In genomic region chr16:11915644-11916523, GRCh38 we compare ENCODE assay signal across 8 cellular contexts. TPM values are rescaled to one million over a fixed set of nuclear protein-coding genes. Genes with fewer than 3 reads are reported as not detected.
A peak's percentile ranks its signal among the peaks of the same experiment; 100 is the strongest.
DNase-seq lines count a peak whose midpoint lies in the region; ATAC-seq and TF ChIP-seq lines count a peak whose summit lies in the region.

TSS of gene GSPT1 (minus strand) at chr16:11915956. CDS start at chr16:11915720, 236 bp downstream.

- no peak for TF ChIP-seq CTCF in CD4-positive, alpha-beta T cell (IDR thresholded peaks at IDR 0.05)
- TF ChIP-seq CTCF in dorsolateral prefrontal cortex (IDR thresholded peaks at IDR 0.05 in 54 of 56, conservative IDR thresholded peaks at IDR 0.05 in 2 of 56; ENCODE audit: low read depth in 1 of 56, partially characterized antibody in 56 of 56) (peak in 39 of 56 donors; percentile 7 to 50 (median 30)), right lobe of liver (IDR thresholded peaks at IDR 0.05) (peak in 1 of 4 donors; percentile 26)

- H3K4me3 ChIP-seq in dorsolateral prefrontal cortex (peak within 1 kb of the TSS; percentile 63 to 97 (median 83)), right lobe of liver (peak within 1 kb of the TSS; percentile 86 to 93 (median 86))

- 8% methylated on average over 5 of the region's 84 CpGs for WGBS in right lobe of liver (ENCODE audit: insufficient coverage, low coverage, low lambda C conversion rate, missing lambda C conversion rate)

- no peaks in the 10 kb centered on the region for H3K27me3 ChIP-seq in CD4-positive, alpha-beta T cell (ENCODE audit: control insufficient read depth, insufficient read depth, low read length)
- no peaks in the 10 kb centered on the region for H3K27me3 ChIP-seq in dorsolateral prefrontal cortex
- no peaks in the 10 kb centered on the region for H3K27me3 ChIP-seq in right lobe of liver

- H3K4me1 Mint-ChIP-seq in CD4-positive, alpha-beta T cell (ENCODE audit: low read depth), result peaks cover 33% of the 10 kb centered on the region
- peaks cover 34% of the 10 kb centered on the region for H3K4me1 Mint-ChIP-seq in activated CD4-positive, alpha-beta memory T cell treated with anti-CD3 and anti-CD28 coated beads for 36 hours (ENCODE audit: low read depth)

- peak within 1 kb of the TSS; percentile 86 for H3K27ac ChIP-seq in CD4-positive, alpha-beta T cell (ENCODE audit: low read depth, low read length)
- H3K27ac ChIP-seq in dorsolateral prefrontal cortex (peak within 1 kb of the TSS; percentile 69 to 97 (median 90)), right lobe of liver (peak within 1 kb of the TSS; percentile 75 to 89 (median 78))

- no peaks in the 10 kb centered on the region for H3K9me3 ChIP-seq in CD4-positive, alpha-beta T cell (ENCODE audit: control insufficient read depth, low read length)
- no peaks in the 10 kb centered on the region for H3K9me3 ChIP-seq in right lobe of liver

- intact Hi-C loops in CD4-positive, alpha-beta T cell (cut with DNase I, micrococcal nuclease), result loop anchor here in 1 of 2 experiments (1.0 to 10.0 kb wide), 6 partner anchors 60 to 974 kb away; partner anchors contain the start of genes CLEC16A, DEXI, RSL1D1 and SNX29
- intact Hi-C loops in activated CD4-positive, alpha-beta memory T cell treated with anti-CD3 and anti-CD28 coated beads for 36 hours (cut with micrococcal nuclease), result loop anchor here (1.0 to 5.0 kb wide), 4 partner anchors 15 to 974 kb away; partner anchors contain the start of genes CLEC16A, DEXI, SNX29 and TXNDC11
- intact Hi-C loops in dorsolateral prefrontal cortex (cut with DNase I) (loop anchor here (2.0 to 10.0 kb wide), 6 partner anchors 61 to 974 kb away; partner anchors contain the start of genes RSL1D1 (in 2 of the 2), SNX29 (in 2 of the 2), CLEC16A (in 1 of the 2) and DEXI (in 1 of the 2)), right lobe of liver (cut with DNase I) (no loop called here)

- H3K27me3 Mint-ChIP-seq in CD4-positive, alpha-beta T cell, result no peaks in the 10 kb centered on the region
- peaks cover 4% of the 10 kb centered on the region for H3K27me3 Mint-ChIP-seq in activated CD4-positive, alpha-beta memory T cell treated with anti-CD3 and anti-CD28 coated beads for 36 hours

- no peaks in the 10 kb centered on the region for H3K9me3 Mint-ChIP-seq in CD4-positive, alpha-beta T cell
- H3K9me3 Mint-ChIP-seq in activated CD4-positive, alpha-beta memory T cell treated with anti-CD3 and anti-CD28 coated beads for 36 hours, result no peaks in the 10 kb centered on the region

- no peaks in the 10 kb centered on the region for H3K36me3 ChIP-seq in right lobe of liver

- CTCF ChIA-PET in CD4-positive, alpha-beta T cell (lab: Charles Lee), result interaction anchor here (0.6 to 1.5 kb wide), 2 partner anchors 61 to 119 kb away, joined by 3 to 4 read pairs; partner anchors contain the start of genes SNX29 and ZC3H7A
- CTCF ChIA-PET in activated CD4-positive, alpha-beta memory T cell treated with anti-CD3 and anti-CD28 coated beads for 36 hours (lab: Charles Lee), result interaction anchor here (0.7 to 1.5 kb wide), 3 partner anchors 61 to 152 kb away, joined by 3 to 9 read pairs (median 7); partner anchors contain the start of gene SNX29

- H3K4me3 Mint-ChIP-seq in CD4-positive, alpha-beta T cell, result peak within 1 kb of the TSS; percentile 98
- peak within 1 kb of the TSS; percentile 95 for H3K4me3 Mint-ChIP-seq in activated CD4-positive, alpha-beta memory T cell treated with anti-CD3 and anti-CD28 coated beads for 36 hours

- ATAC-seq in CD4-positive, alpha-beta T cell (ENCODE audit: poor library complexity), result peak; percentile 84
- ATAC-seq in GM19397 (IDR thresholded peaks at IDR 0.05; ENCODE audit: unreplicated experiment), result peak; percentile 88
- peak; percentile 87 for ATAC-seq in HG03571 (IDR thresholded peaks at IDR 0.05; ENCODE audit: unreplicated experiment)
- ATAC-seq in right lobe of liver, result peak; percentile 92 to 98 (median 95)

- POLR2A ChIA-PET in CD4-positive, alpha-beta T cell (lab: Charles Lee), result interaction anchor here (0.6 to 1.7 kb wide), 14 partner anchors 9 to 974 kb away, joined by 3 to 13 read pairs (median 4); partner anchors contain the start of genes DEXI, RSL1D1, TXNDC11 and ZC3H7A
- POLR2A ChIA-PET in activated CD4-positive, alpha-beta memory T cell treated with anti-CD3 and anti-CD28 coated beads for 36 hours (lab: Charles Lee), result interaction anchor here (0.6 to 1.7 kb wide), 6 partner anchors 61 to 173 kb away, joined by 3 to 4 read pairs (median 4); partner anchors contain the start of genes RSL1D1, SNX29 and TXNDC11

- peak; percentile 98 to 99 (median 99) for DNase-seq in CD4-positive, alpha-beta T cell
- DNase-seq in NCI-H82 treated with DMSO at 0.1 percent for 48 hours (lab: John Stamatoyannopoulos, UW; ENCODE audit: unreplicated experiment), result peak; percentile 95
- DNase-seq in activated CD4-positive, alpha-beta memory T cell treated with anti-CD3 and anti-CD28 coated beads for 36 hours, result peak; percentile 100
- peak; percentile 95 to 99 (median 98) for DNase-seq in dorsolateral prefrontal cortex
- peak; percentile 99 for DNase-seq in right lobe of liver
- peak; percentile 98 to 99 for DNase-seq in stimulated activated CD4-positive, alpha-beta T cell treated with anti-CD3 and anti-CD28 coated beads, Interleukin-4, amount 100 ng/mL, for 4 hours

- H3K4me1 ChIP-seq in right lobe of liver, result peaks cover 0 to 37% (median 9%) of the 10 kb centered on the region in 4 donors

- peak within 1 kb of the TSS; percentile 98 for H3K27ac Mint-ChIP-seq in CD4-positive, alpha-beta T cell
- H3K27ac Mint-ChIP-seq in activated CD4-positive, alpha-beta memory T cell treated with anti-CD3 and anti-CD28 coated beads for 36 hours, result peak within 1 kb of the TSS; percentile 92

- H3K36me3 Mint-ChIP-seq in CD4-positive, alpha-beta T cell (ENCODE audit: low read depth), result peaks cover 32% of the 10 kb centered on the region
- H3K36me3 Mint-ChIP-seq in activated CD4-positive, alpha-beta memory T cell treated with anti-CD3 and anti-CD28 coated beads for 36 hours, result peaks cover 22% of the 10 kb centered on the region

- peak; percentile 93 for TF ChIP-seq POLR2A in right lobe of liver (IDR thresholded peaks at IDR 0.05)

RNA-seq across cellular contexts. Expression of gene GSPT1, which starts in this region (rescaled TPM):
- total RNA-seq in CD4-positive, alpha-beta T cell, result 100 to 1,000 TPM; 257 to 269 TPM
- total RNA-seq in activated CD4-positive, alpha-beta memory T cell treated with anti-CD3 and anti-CD28 coated beads for 36 hours, result 100 to 1,000 TPM; 185 to 190 TPM
- total RNA-seq in dorsolateral prefrontal cortex (100 to 1,000 TPM in 1 of 120 experiments, 10 to 100 TPM in 119; 60.6 to 112 (median 78.0) TPM), right lobe of liver (10 to 100 TPM; 47.9 to 75.9 (median 50.6) TPM)

Comparison
In these comparisons a context has a peak if more than half of its experiments do, and no peak if none do; other contexts are left out.
1. Peak in every context shown above with its lines: DNase-seq, ATAC-seq, H3K4me3 ChIP-seq and H3K27ac ChIP-seq.
2. intact Hi-C loops: an anchor here in activated CD4-positive, alpha-beta memory T cell treated with anti-CD3 and anti-CD28 coated beads for 36 hours (1.0 to 5.0 kb wide) and dorsolateral prefrontal cortex (2.0 to 10.0 kb wide); none called in right lobe of liver.